ENCODE assay signal across 27 cellular contexts in the genomic region with DNA sequence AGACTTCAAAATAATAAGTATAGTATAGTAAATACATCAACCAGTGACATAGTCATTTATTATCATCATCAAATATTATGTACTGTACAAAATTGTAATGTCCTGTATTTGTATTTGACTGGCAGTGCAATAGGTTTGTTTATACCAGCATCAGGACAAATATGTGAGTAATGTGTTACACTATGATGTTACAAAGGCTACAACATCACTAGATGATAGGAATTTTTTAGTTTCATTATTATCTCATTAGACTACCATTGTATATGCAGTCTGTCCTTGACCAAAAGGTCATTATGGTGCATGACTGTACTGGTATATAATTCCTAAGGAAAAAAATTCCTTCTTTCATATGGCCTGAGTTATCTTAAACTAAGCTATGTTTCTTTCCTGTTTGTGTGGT.
"Had no signal": no experiment of that assay in that cellular context is flagged by ENCODE, and none has a peak within 500 bp of the region (broad histone marks: within the 10 kb centered on the region; RNA-seq: fewer than 3 reads in every experiment).

No MANE protein-coding gene starts in this region.

- H3K36me3 Mint-ChIP-seq: immature natural killer cell; stimulated activated memory B cell treated with anti-CD40 and anti-IgM and Interleukin-4, amounts not matched to agents 10 μg/mL and 1 μg/mL and 100 μg/mL, for 72 hours had no signal

- H3K27ac ChIP-seq: heart left ventricle, left ventricle myocardium inferior, ovary, psoas muscle, right atrium auricular region, right lobe of liver, transverse colon, upper lobe of right lung had no signal

- H3K36me3 ChIP-seq: heart left ventricle, left ventricle myocardium inferior, ovary, right atrium auricular region, right lobe of liver, transverse colon, upper lobe of right lung had no signal

- H3K4me3 ChIP-seq: heart left ventricle, left ventricle myocardium inferior, lung, ovary, psoas muscle, right atrium auricular region, right lobe of liver, smooth muscle cell, transverse colon, upper lobe of right lung had no signal

- H3K27me3 Mint-ChIP-seq: stimulated activated memory B cell treated with anti-CD40 and anti-IgM and Interleukin-4, amounts not matched to agents 10 μg/mL and 1 μg/mL and 100 μg/mL, for 72 hours had no signal

- H3K4me1 Mint-ChIP-seq: immature natural killer cell; stimulated activated memory B cell treated with anti-CD40 and anti-IgM and Interleukin-4, amounts not matched to agents 10 μg/mL and 1 μg/mL and 100 μg/mL, for 72 hours; stimulated activated naive CD8-positive, alpha-beta T cell treated with anti-CD3 and anti-CD28 coated beads, Interleukin-15, amount 100 ng/mL, for 72 hours had no signal

- H3K4me1 ChIP-seq: psoas muscle, right lobe of liver, transverse colon, upper lobe of right lung had no signal

- H3K4me3 Mint-ChIP-seq: immature natural killer cell; mesothelial cell of epicardium; naive thymus-derived CD4-positive, alpha-beta T cell; natural killer cell treated with Interleukin-12 subunit alpha and Interleukin-12 subunit beta and Interleukin-15 and Interleukin-18, amount 100 ng/mL, for 72 hours; stimulated activated memory B cell treated with anti-CD40 and anti-IgM and Interleukin-4, amounts not matched to agents 10 μg/mL and 1 μg/mL and 100 μg/mL, for 72 hours; stimulated activated naive CD8-positive, alpha-beta T cell treated with anti-CD3 and anti-CD28 coated beads, Interleukin-15, amount 100 ng/mL, for 72 hours had no signal

- H3K27me3 ChIP-seq: heart left ventricle, ovary, right atrium auricular region, right lobe of liver, transverse colon, upper lobe of right lung had no signal

- DNase-seq: heart left ventricle; hypothalamus; immature natural killer cell; islet precursor cell; left ventricle myocardium inferior; mesendoderm; naive thymus-derived CD4-positive, alpha-beta T cell; ovary; posterior cingulate gyrus; psoas muscle; right lobe of liver; stimulated activated CD4-positive, alpha-beta T cell treated with anti-CD3 and anti-CD28 coated beads, Interleukin-1b, Interleukin-23, amount 100 ng/mL, for 48 hours; stimulated activated CD4-positive, alpha-beta T cell treated with anti-CD3 and anti-CD28 coated beads, Interleukin-2, amount 100 ng/mL, for 48 hours; stimulated activated CD4-positive, alpha-beta T cell treated with anti-CD3 and anti-CD28 coated beads, Interleukin-4, amount 100 ng/mL, for 4 hours; stimulated activated CD8-positive, alpha-beta memory T cell treated with anti-CD3 and anti-CD28 coated beads, Interleukin-4, amount 100 ng/mL, for 48 hours; stimulated activated naive CD4-positive, alpha-beta T cell treated with Interleukin-2 at 50 U/mL for 16 hours; stimulated activated naive CD8-positive, alpha-beta T cell treated with anti-CD3 and anti-CD28 coated beads, Interleukin-15, amount 100 ng/mL, for 72 hours; substantia nigra; transverse colon; upper lobe of right lung had no signal

- ATAC-seq: heart left ventricle; naive thymus-derived CD4-positive, alpha-beta T cell; natural killer cell treated with Interleukin-12 subunit alpha and Interleukin-12 subunit beta and Interleukin-15 and Interleukin-18, amount 100 ng/mL, for 72 hours; psoas muscle; right lobe of liver; stimulated activated memory B cell treated with anti-CD40 and anti-IgM and Interleukin-4, amounts not matched to agents 10 μg/mL and 1 μg/mL and 100 μg/mL, for 72 hours; stimulated activated naive CD8-positive, alpha-beta T cell treated with anti-CD3 and anti-CD28 coated beads, Interleukin-15, amount 100 ng/mL, for 72 hours; upper lobe of right lung had no signal

- FAIRE-seq: urothelium cell line had no signal

- H3K27ac Mint-ChIP-seq: immature natural killer cell; mesothelial cell of epicardium; naive thymus-derived CD4-positive, alpha-beta T cell; natural killer cell treated with Interleukin-12 subunit alpha and Interleukin-12 subunit beta and Interleukin-15 and Interleukin-18, amount 100 ng/mL, for 72 hours; stimulated activated memory B cell treated with anti-CD40 and anti-IgM and Interleukin-4, amounts not matched to agents 10 μg/mL and 1 μg/mL and 100 μg/mL, for 72 hours; stimulated activated naive CD8-positive, alpha-beta T cell treated with anti-CD3 and anti-CD28 coated beads, Interleukin-15, amount 100 ng/mL, for 72 hours had no signal

- H3K9me3 ChIP-seq: ovary, psoas muscle, right lobe of liver, upper lobe of right lung had no signal
